ENCODE assay signal across 17 cellular contexts in the genomic region with DNA sequence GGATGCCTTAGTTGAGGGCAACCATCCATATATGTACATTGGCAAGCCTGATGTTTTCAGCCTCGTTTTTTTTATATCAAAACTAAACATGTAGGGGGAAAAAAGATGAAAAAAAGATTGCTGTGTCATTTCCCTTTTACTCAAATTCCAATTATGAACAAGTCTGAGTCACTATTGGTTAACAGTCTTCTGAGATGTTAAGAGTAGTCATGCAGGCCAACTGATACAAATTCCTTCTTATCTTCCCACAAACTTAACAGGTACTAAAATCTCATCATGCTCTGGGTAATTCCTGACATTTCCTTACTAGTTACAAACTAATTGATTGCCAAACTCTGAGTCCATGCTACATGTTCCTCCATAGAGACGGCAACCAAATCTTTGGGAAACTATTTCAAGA.
DNase-seq lines count a peak whose midpoint lies in the region; ATAC-seq and TF ChIP-seq lines count a peak whose summit lies in the region.
"Had no signal": no experiment of that assay in that cellular context is flagged by ENCODE, and none has a peak within 500 bp of the region (broad histone marks: within the 10 kb centered on the region; RNA-seq: fewer than 3 reads in every experiment).

No MANE protein-coding gene starts in this region.

- DNase-seq in AG08395 (ENCODE audit: low spot score) (peak; percentile 18), M059J (ENCODE audit: low read depth) (peak; percentile 82), brain microvascular endothelial cell (peak; percentile 2), kidney epithelial cell (ENCODE audit: low read depth) (peak; percentile 23), NAMALWA (ENCODE audit: low spot score) (no peak), NCI-H2196 treated with DMSO at 0.1 percent for 48 hours (lab: John Stamatoyannopoulos, UW; ENCODE audit: unreplicated experiment) (no peak)
- DNase-seq: activated CD4-positive, alpha-beta T cell treated with anti-CD3 and anti-CD28 coated beads, Interleukin-2, amount 50 U/mL, for 4 hours; C1 segment of cervical spinal cord; erythroblast; NCI-H1092; Peyer's patch; stimulated activated CD4-positive, alpha-beta T cell treated with anti-CD3 and anti-CD28 coated beads, Interleukin-4, amount 100 ng/mL, for 1 hour; T1000 had no signal

- no peaks in the 10 kb centered on the region for H3K27me3 ChIP-seq in brain microvascular endothelial cell (replicated peaks)
- H3K27me3 ChIP-seq in kidney epithelial cell (ENCODE audit: control insufficient read depth, insufficient read depth, low read length): no peaks in the 10 kb centered on the region
- H3K27me3 ChIP-seq: Peyer's patch had no signal

- peak overlapping the region; percentile 61 for H3K27ac ChIP-seq in brain microvascular endothelial cell
- H3K27ac ChIP-seq: Peyer's patch had no signal

- TF ChIP-seq CTCF in brain microvascular endothelial cell (IDR thresholded peaks at IDR 0.05; ENCODE audit: low read depth, low read length, missing control alignments) (no peak), kidney epithelial cell (IDR thresholded peaks at IDR 0.05; ENCODE audit: insufficient read depth, low read length, poor library complexity, severe bottlenecking) (no peak)

- no peaks in the 10 kb centered on the region for H3K36me3 ChIP-seq in brain microvascular endothelial cell (replicated peaks)
- H3K36me3 ChIP-seq in kidney epithelial cell (ENCODE audit: control insufficient read depth, insufficient read depth, low read length): no peaks in the 10 kb centered on the region
- H3K36me3 ChIP-seq: Peyer's patch had no signal

- in situ Hi-C loops in brain microvascular endothelial cell (cut with HindIII; ENCODE audit: low pct_ligation_motif_present, low sequenced_read_pairs): no loop called here

- no peak overlapping the region for H3K4me3 ChIP-seq in brain microvascular endothelial cell (ENCODE audit: low read depth, low read length)
- no peak overlapping the region for H3K4me3 ChIP-seq in kidney epithelial cell (ENCODE audit: low read depth, low read length)
- H3K4me3 ChIP-seq: Peyer's patch had no signal

- ATAC-seq in GM18873 (IDR thresholded peaks at IDR 0.05; ENCODE audit: low FRiP score, unreplicated experiment): no peak
- no peak for ATAC-seq in HG03196 (IDR thresholded peaks at IDR 0.05; ENCODE audit: unreplicated experiment)
- ATAC-seq: HCT116; stimulated activated memory B cell treated with anti-CD40 and anti-IgM and Interleukin-4, amounts not matched to agents 10 μg/mL and 1 μg/mL and 100 μg/mL, for 72 hours had no signal

Comparison
In these comparisons a context has a peak if more than half of its experiments do, and no peak if none do; other contexts are left out.
1. DNase-seq: peak in AG08395 (single experiment), M059J (single experiment), brain microvascular endothelial cell (single experiment) and kidney epithelial cell (single experiment); none in NAMALWA (single experiment) and NCI-H2196 treated with DMSO at 0.1 percent for 48 hours (single experiment).